Comparison of ENCODE assay signal across 8 cellular contexts in the genomic region with DNA sequence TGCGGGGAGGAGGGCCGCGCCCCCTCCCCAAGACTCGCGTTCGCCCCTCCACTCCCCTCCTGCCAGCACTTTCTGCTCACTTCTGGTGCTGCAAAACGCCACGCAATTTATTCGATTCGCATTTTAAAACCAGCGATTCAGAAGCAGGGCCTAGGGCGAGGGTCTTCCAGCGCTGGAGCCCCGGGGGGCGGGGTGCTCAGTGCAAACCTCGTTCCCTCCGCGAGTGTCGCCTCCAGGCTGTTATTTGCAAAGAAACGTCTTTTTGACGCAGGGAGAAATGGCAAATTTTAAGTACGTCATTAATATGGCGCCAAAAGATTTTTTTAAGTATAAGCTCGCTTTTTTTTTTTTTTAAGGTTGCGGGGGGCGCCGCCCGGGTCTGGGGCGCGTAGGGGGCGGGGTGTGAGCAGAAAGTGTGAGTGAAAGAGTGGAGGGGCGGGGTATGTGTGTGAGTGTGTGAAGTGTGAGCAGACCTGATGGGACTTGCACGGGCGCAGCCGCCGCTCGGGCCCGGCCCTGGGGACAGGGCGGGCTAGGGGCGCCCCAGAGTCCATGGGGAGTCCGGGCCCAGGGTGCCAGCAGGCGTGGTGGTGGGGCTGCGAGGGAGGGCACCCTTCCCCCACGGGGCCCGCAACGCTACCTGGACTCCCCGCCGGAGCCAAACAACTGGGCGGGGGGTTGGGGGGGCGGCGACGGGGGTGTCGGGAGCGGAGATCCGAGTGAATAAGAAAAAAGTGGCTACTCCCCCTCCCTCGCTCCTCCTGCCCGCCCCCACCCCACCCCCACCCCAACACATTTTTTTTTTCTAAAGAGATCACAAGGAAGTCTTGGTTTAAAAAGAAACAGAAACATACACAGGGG. TPM values are rescaled to one million over a fixed set of nuclear protein-coding genes. Genes with fewer than 3 reads are reported as not detected.
A peak's percentile ranks its signal among the peaks of the same experiment; 100 is the strongest.
DNase-seq lines count a peak whose midpoint lies in the region; ATAC-seq, FAIRE-seq and TF ChIP-seq lines count a peak whose summit lies in the region.

A gene (plus strand): TSS at position 845 of the 861 bp plus-strand sequence. CDS start 10,188 bp downstream, outside the sequence.

- H3K36me3 Mint-ChIP-seq in T-helper 2 cell treated with Interferon-gamma antibody and Interleukin-4, amounts not matched to agents 5 μg/mL and 100 μg/mL, for 36 hours (ENCODE audit: low read depth), result peaks cover 2% of the 10 kb centered on the region

- H3K9me2 ChIP-seq in Karpas-422 (replicated peaks; ENCODE audit: insufficient read depth, low read length), result no peaks in the 10 kb centered on the region

- no peaks in the 10 kb centered on the region for H3K9me3 ChIP-seq in Karpas-422 (ENCODE audit: low read length)
- H3K9me3 ChIP-seq in right atrium auricular region, result no peaks in the 10 kb centered on the region

- no peaks in the 10 kb centered on the region for H3K9me3 Mint-ChIP-seq in T-helper 2 cell treated with Interferon-gamma antibody and Interleukin-4, amounts not matched to agents 5 μg/mL and 100 μg/mL, for 36 hours

- peaks cover 11% of the 10 kb centered on the region for H3K27me3 Mint-ChIP-seq in T-helper 2 cell treated with Interferon-gamma antibody and Interleukin-4, amounts not matched to agents 5 μg/mL and 100 μg/mL, for 36 hours (ENCODE audit: low read depth)

- peaks cover 17% of the 10 kb centered on the region; the same call in 1 of the 2 replicates for H4K20me1 ChIP-seq in Karpas-422 (ENCODE audit: insufficient read depth, low read depth, low read length)

- ATAC-seq in GM21367 (IDR thresholded peaks at IDR 0.05; ENCODE audit: unreplicated experiment), result peak; percentile 40

- H3K27ac ChIP-seq in Karpas-422 (ENCODE audit: low read length) (peak within 1 kb of the TSS; percentile 97), angular gyrus (ENCODE audit: low read depth, low read length) (peak within 1 kb of the TSS; percentile 97), right atrium auricular region (peak within 1 kb of the TSS; percentile 98 to 100)

- H3K27ac Mint-ChIP-seq in T-helper 2 cell treated with Interferon-gamma antibody and Interleukin-4, amounts not matched to agents 5 μg/mL and 100 μg/mL, for 36 hours, result peak within 1 kb of the TSS; percentile 99

- H3K4me1 Mint-ChIP-seq in T-helper 2 cell treated with Interferon-gamma antibody and Interleukin-4, amounts not matched to agents 5 μg/mL and 100 μg/mL, for 36 hours (ENCODE audit: low read depth), result peaks cover 22% of the 10 kb centered on the region

- peak within 1 kb of the TSS; percentile 99 for H3K9ac ChIP-seq in Karpas-422 (ENCODE audit: low read length)

- DNase-seq in COLO668 (lab: John Stamatoyannopoulos, UW; ENCODE audit: unreplicated experiment) (peak; percentile 64), Karpas-422 (peak; percentile 98), right atrium auricular region (ENCODE audit: low spot score) (no peak), putamen (ENCODE audit: low spot score) (peak; percentile 72), urothelium cell line (ENCODE audit: low spot score) (peak; percentile 54)
- peak; percentile 76 for DNase-seq in T-helper 2 cell treated with Interferon-gamma antibody and Interleukin-4, amounts not matched to agents 5 μg/mL and 100 μg/mL, for 36 hours (ENCODE audit: low spot score)

- TF ChIP-seq CTCF in right atrium auricular region (IDR thresholded peaks at IDR 0.05), result peak in 1 of 2 donors; percentile 20

- peak within 1 kb of the TSS; percentile 59; the same call in 1 of the 2 replicates for H2AFZ ChIP-seq in Karpas-422 (ENCODE audit: low read length)

- H3K4me3 ChIP-seq in Karpas-422 (ENCODE audit: low read length) (peak within 1 kb of the TSS; percentile 94), right atrium auricular region (peak within 1 kb of the TSS; percentile 80 to 90)

- H3K4me3 Mint-ChIP-seq in T-helper 2 cell treated with Interferon-gamma antibody and Interleukin-4, amounts not matched to agents 5 μg/mL and 100 μg/mL, for 36 hours, result peak within 1 kb of the TSS; percentile 99

- H3K4me2 ChIP-seq in Karpas-422 (ENCODE audit: low read depth, low read length, poor library complexity, severe bottlenecking), result peak within 1 kb of the TSS; percentile 92

- no peaks in the 10 kb centered on the region for H3K27me3 ChIP-seq in Karpas-422 (ENCODE audit: low read length)
- H3K27me3 ChIP-seq in right atrium auricular region, result no peaks in the 10 kb centered on the region

- no peak for FAIRE-seq in urothelium cell line (lab: Jason Lieb, UNC)

- peaks cover 5% of the 10 kb centered on the region; the same call in 1 of the 2 replicates for H3K36me3 ChIP-seq in Karpas-422 (ENCODE audit: insufficient read depth, low read length)
- H3K36me3 ChIP-seq in right atrium auricular region, result no peaks in the 10 kb centered on the region

- H3K4me1 ChIP-seq in Karpas-422 (ENCODE audit: low read length) (peaks cover 63% of the 10 kb centered on the region), right atrium auricular region (peaks cover 0 to 30% of the 10 kb centered on the region in 2 donors)

- peaks cover 44% of the 10 kb centered on the region for H3K79me2 ChIP-seq in Karpas-422 (ENCODE audit: low read length)

RNA-seq across cellular contexts. Expression of the gene that starts here (rescaled TPM):
- 82.1 and 139 TPM in 2 replicates for total RNA-seq in Karpas-422 (2014; rRNA removed; shearing (Covaris generic); ENCODE audit: low replicate concordance)
- 10 to 100 TPM; 37.5 to 47.6 TPM for total RNA-seq in right atrium auricular region
